ENCODE assay signal across 29 cellular contexts in genomic region chr17:78281249-78281865, GRCh38. TPM values are rescaled to one million over a fixed set of nuclear protein-coding genes. Genes with fewer than 3 reads are reported as not detected.
A peak's percentile ranks its signal among the peaks of the same experiment; 100 is the strongest.
DNase-seq lines count a peak whose midpoint lies in the region; ATAC-seq, FAIRE-seq and TF ChIP-seq lines count a peak whose summit lies in the region.
"Had no signal": no experiment of that assay in that cellular context is flagged by ENCODE, and none has a peak within 500 bp of the region (broad histone marks: within the 10 kb centered on the region; RNA-seq: fewer than 3 reads in every experiment).

No MANE protein-coding gene starts in this region.

- ATAC-seq in IMR-90 (ENCODE audit: low read depth), result no peak
- ATAC-seq: activated naive CD4-positive, alpha-beta T cell treated with anti-CD3 and anti-CD28 coated beads, Interleukin-2, amount 50 U/mL, for 72 hours; esophagus mucosa; foreskin keratinocyte; GM12878; naive thymus-derived CD8-positive, alpha-beta T cell; pancreas had no signal

- DNase-seq in IMR-90, result peak; percentile 22
- peak; percentile 36 for DNase-seq in fibroblast of mammary gland (ENCODE audit: low read depth)
- no peak for DNase-seq in mesothelial cell of epicardium (ENCODE audit: low spot score in 2 of 2, unreplicated experiment in 2 of 2)
- peak; percentile 62 to 65 for DNase-seq in thyroid gland
- no peak for DNase-seq in GM12892 (ENCODE audit: insufficient read length)
- no peak for DNase-seq in Calu3
- DNase-seq in GM10266 (ENCODE audit: extremely low spot score), result no peak
- DNase-seq: activated CD4-positive, alpha-beta memory T cell treated with anti-CD3 and anti-CD28 coated beads, Interleukin-2, amount 10 ng/mL, durations not matched to agents 7 days and 5 days; activated CD4-positive, CD25-positive, alpha-beta regulatory T cell; CD4-positive, CD25-positive, alpha-beta regulatory T cell; foreskin keratinocyte; NCI-H1048; NCI-H1694; NCI-H524 treated with DMSO at 0.1 percent for 48 hours; pancreas; SJCRH30; stimulated activated CD4-positive, alpha-beta T cell treated with anti-CD3 and anti-CD28 coated beads, Interleukin-4, amount 100 ng/mL, for 1 hour; upper lobe of left lung had no signal

- H3K4me1 ChIP-seq in IMR-90 (ENCODE audit: control insufficient read depth, insufficient read depth, low read length) (no peaks in the 10 kb centered on the region), thyroid gland (peaks cover 0 to 16% of the 10 kb centered on the region in 2 donors)
- H3K4me1 ChIP-seq: foreskin keratinocyte, pancreas, right atrium auricular region had no signal

- H2AK5ac ChIP-seq in IMR-90 (ENCODE audit: low read depth, low read length), result no peak overlapping the region

- H3K4me3 ChIP-seq in IMR-90 (ENCODE audit: insufficient read depth, low read depth, low read length) (no peak overlapping the region), fibroblast of mammary gland (ENCODE audit: control insufficient read depth, low read depth, low read length) (no peak overlapping the region), thyroid gland (replicated peaks in 1 of 3) (no peak overlapping the region)
- H3K4me3 ChIP-seq: GM12878, pancreas, Peyer's patch, right atrium auricular region, SJCRH30, upper lobe of left lung had no signal

- no peak overlapping the region for H4K91ac ChIP-seq in IMR-90 (ENCODE audit: insufficient read depth, low read depth, low read length)

- no peak overlapping the region for H3K4ac ChIP-seq in IMR-90 (ENCODE audit: low read depth, low read length)

- no peak overlapping the region for H2BK20ac ChIP-seq in IMR-90 (ENCODE audit: low read depth, low read length)

- H3K27ac Mint-ChIP-seq in mesothelial cell of epicardium (peak overlapping the region; percentile 12), Calu3 (ENCODE audit: unreplicated experiment) (no peak overlapping the region)
- H3K27ac Mint-ChIP-seq: activated CD4-positive, alpha-beta memory T cell treated with anti-CD3 and anti-CD28 coated beads, Interleukin-2, amount 10 ng/mL, durations not matched to agents 7 days and 5 days; activated naive CD4-positive, alpha-beta T cell treated with anti-CD3 and anti-CD28 coated beads, Interleukin-2, amount 50 U/mL, for 72 hours; activated T-helper 2 cell treated with anti-CD3 and anti-CD28 coated beads, Interferon-gamma antibody, Interleukin-2, Interleukin-4, amounts not matched to agents 10 μg/mL and 5 μg/mL and 100 μg/mL, durations not matched to agents 14 hours and 24 hours and 36 hours had no signal

- H3K9me1 ChIP-seq in IMR-90 (ENCODE audit: insufficient read depth, low read length), result no peaks in the 10 kb centered on the region

- no peak for TF ChIP-seq RAD21 in IMR-90 (IDR thresholded peaks at IDR 0.05; ENCODE audit: low read length)

- no peak overlapping the region for H2AFZ ChIP-seq in IMR-90 (replicated peaks; ENCODE audit: low read length, poor library complexity)

- no peak overlapping the region for H3K23ac ChIP-seq in IMR-90 (ENCODE audit: low read depth, low read length)

- H3K27me3 ChIP-seq in IMR-90 (ENCODE audit: control insufficient read depth, insufficient read depth, low read length) (peaks cover 15% of the 10 kb centered on the region; the same call in 1 of the 2 replicates), thyroid gland (no peaks in the 10 kb centered on the region)
- H3K27me3 ChIP-seq: pancreas, Peyer's patch, right atrium auricular region, SJCRH30, upper lobe of left lung had no signal

- H2AK9ac ChIP-seq in IMR-90 (replicated peaks; ENCODE audit: low read depth, low read length, poor library complexity), result no peak overlapping the region

- no TSS peak for BruUV-seq in IMR-90 (replicated peaks; lab: Mats Ljungman, UMichigan)
- BruUV-seq in Calu3 (replicated peaks; lab: Mats Ljungman, UMichigan), result no TSS peak

- intact Hi-C loops in IMR-90 (cut with micrococcal nuclease) (no loop called here), thyroid gland (cut with DNase I) (no loop called here), Calu3 (cut with micrococcal nuclease; ENCODE audit: unreplicated experiment) (no loop called here)

- H3K4me1 Mint-ChIP-seq in mesothelial cell of epicardium (peaks cover 13% of the 10 kb centered on the region), Calu3 (ENCODE audit: low read depth, unreplicated experiment) (no peaks in the 10 kb centered on the region)

- H3K9ac ChIP-seq in IMR-90 (ENCODE audit: low read depth, low read length), result no peak overlapping the region

- H4K20me1 ChIP-seq in IMR-90 (ENCODE audit: insufficient read depth, low read length), result no peaks in the 10 kb centered on the region

- no peak for FAIRE-seq in GM12892 (lab: Jason Lieb, UNC)
- FAIRE-seq: bronchial epithelial cell, colon, GM12878, pancreas had no signal

- H3K36me3 Mint-ChIP-seq in mesothelial cell of epicardium (no peaks in the 10 kb centered on the region), Calu3 (ENCODE audit: insufficient read depth, unreplicated experiment) (no peaks in the 10 kb centered on the region)
- H3K36me3 Mint-ChIP-seq: activated naive CD4-positive, alpha-beta T cell treated with anti-CD3 and anti-CD28 coated beads, Interleukin-2, amount 50 U/mL, for 72 hours; CD4-positive, CD25-positive, alpha-beta regulatory T cell; naive thymus-derived CD8-positive, alpha-beta T cell had no signal

- H2BK120ac ChIP-seq in IMR-90 (ENCODE audit: low read depth, low read length), result no peak overlapping the region

- no peak for TF ChIP-seq POLR2A in IMR-90 (IDR thresholded peaks at IDR 0.05; ENCODE audit: low read depth, low read length)
- TF ChIP-seq POLR2A in thyroid gland (IDR thresholded peaks at IDR 0.05), result no peak
- no peak for TF ChIP-seq POLR2A in GM12892 (IDR thresholded peaks at IDR 0.05; ENCODE audit: low read depth, low read length)

- no peak overlapping the region for H3K18ac ChIP-seq in IMR-90 (ENCODE audit: low read depth, low read length)

- H3K4me3 Mint-ChIP-seq in mesothelial cell of epicardium (no peak overlapping the region), Calu3 (ENCODE audit: low read depth, unreplicated experiment) (no peak overlapping the region)
- H3K4me3 Mint-ChIP-seq: activated CD4-positive, alpha-beta memory T cell treated with anti-CD3 and anti-CD28 coated beads, Interleukin-2, amount 10 ng/mL, durations not matched to agents 7 days and 5 days; CD4-positive, CD25-positive, alpha-beta regulatory T cell; naive thymus-derived CD8-positive, alpha-beta T cell had no signal

- no peak overlapping the region for H2BK5ac ChIP-seq in IMR-90 (ENCODE audit: low read depth, low read length, poor library complexity, severe bottlenecking)

- H3K27ac ChIP-seq in IMR-90 (ENCODE audit: insufficient read depth, low read length), result no peak overlapping the region
- peak overlapping the region in 1 of 3 donors; percentile 24 for H3K27ac ChIP-seq in thyroid gland
- H3K27ac ChIP-seq: foreskin keratinocyte, HL-60, pancreas, right atrium auricular region, SJCRH30, upper lobe of left lung had no signal

- in situ Hi-C loops in IMR-90 (cut with MboI; ENCODE audit: low sequenced_read_pairs), result no loop called here

- H3K9me3 ChIP-seq in IMR-90 (ENCODE audit: control insufficient read depth, insufficient read depth, low read length) (no peaks in the 10 kb centered on the region), thyroid gland (no peaks in the 10 kb centered on the region)
- H3K9me3 ChIP-seq: pancreas, Peyer's patch, right atrium auricular region, SJCRH30, upper lobe of left lung had no signal

- no peak overlapping the region for H4K5ac ChIP-seq in IMR-90 (ENCODE audit: low read depth, low read length)

- H3K9me3 Mint-ChIP-seq in mesothelial cell of epicardium, result no peaks in the 10 kb centered on the region
- no peaks in the 10 kb centered on the region for H3K9me3 Mint-ChIP-seq in Calu3 (ENCODE audit: low read depth, unreplicated experiment)
- H3K9me3 Mint-ChIP-seq: activated CD4-positive, alpha-beta memory T cell treated with anti-CD3 and anti-CD28 coated beads, Interleukin-2, amount 10 ng/mL, durations not matched to agents 7 days and 5 days; activated naive CD4-positive, alpha-beta T cell treated with anti-CD3 and anti-CD28 coated beads, Interleukin-2, amount 50 U/mL, for 72 hours; activated T-helper 2 cell treated with anti-CD3 and anti-CD28 coated beads, Interferon-gamma antibody, Interleukin-2, Interleukin-4, amounts not matched to agents 10 μg/mL and 5 μg/mL and 100 μg/mL, durations not matched to agents 14 hours and 24 hours and 36 hours; CD4-positive, CD25-positive, alpha-beta regulatory T cell; naive thymus-derived CD8-positive, alpha-beta T cell had no signal

- H3K27me3 Mint-ChIP-seq in mesothelial cell of epicardium (ENCODE audit: low read depth) (no peaks in the 10 kb centered on the region), Calu3 (ENCODE audit: unreplicated experiment) (no peaks in the 10 kb centered on the region)
- H3K27me3 Mint-ChIP-seq: activated CD4-positive, alpha-beta memory T cell treated with anti-CD3 and anti-CD28 coated beads, Interleukin-2, amount 10 ng/mL, durations not matched to agents 7 days and 5 days; CD4-positive, CD25-positive, alpha-beta regulatory T cell; naive thymus-derived CD8-positive, alpha-beta T cell had no signal

- no peak overlapping the region for H3K56ac ChIP-seq in IMR-90 (ENCODE audit: extremely low read depth, insufficient read depth, low read length)

- POLR2A ChIA-PET in IMR-90 (lab: Charles Lee; ENCODE audit: unreplicated experiment), result no interaction called here

- no peak for TF ChIP-seq CTCF in IMR-90 (conservative IDR thresholded peaks at IDR 0.05; ENCODE audit: low read depth, low read length)
- no peak for TF ChIP-seq CTCF in fibroblast of mammary gland (conservative IDR thresholded peaks at IDR 0.05; ENCODE audit: control insufficient read depth, insufficient read depth, low read depth, low read length)
- no peak for TF ChIP-seq CTCF in mesothelial cell of epicardium (IDR thresholded peaks at IDR 0.05; ENCODE audit: unreplicated experiment)
- TF ChIP-seq CTCF in thyroid gland (IDR thresholded peaks at IDR 0.05), result no peak
- no peak for TF ChIP-seq CTCF in Calu3 (IDR thresholded peaks at IDR 0.05; ENCODE audit: unreplicated experiment)
- TF ChIP-seq CTCF in GM10266 (IDR thresholded peaks at IDR 0.05; ENCODE audit: control insufficient read depth, insufficient read depth, low read depth, missing control alignments), result no peak

- WGBS in IMR-90 (ENCODE audit: extremely low coverage in 2 of 2, insufficient read length in 1 of 2), 2 experiments, result 53% methylated on average over 6 of the region's 17 CpGs; no CpG with 5 or more reads in 1 of the 2 experiments
- WGBS in thyroid gland, 2 donors, result 51 to 70% methylated on average over 14 to 15 of the region's 17 CpGs

- CTCF ChIA-PET in IMR-90 (lab: Yijun Ruan, JAX) (no interaction called here), Calu3 (lab: Charles Lee) (interaction anchor here (0.7 kb wide), 2 partner anchors 141 to 159 kb away, joined by 4 to 5 read pairs; no protein-coding TSS in a partner anchor)

- no peak overlapping the region for H4K8ac ChIP-seq in IMR-90 (ENCODE audit: low read depth in 2 of 2, low read length in 2 of 2)

- H2BK15ac ChIP-seq in IMR-90 (ENCODE audit: low read depth, low read length), result no peak overlapping the region

- dilution Hi-C loops in IMR-90 (cut with HindIII; ENCODE audit: low sequenced_read_pairs, unreplicated experiment), result no loop called here

- H3K14ac ChIP-seq in IMR-90 (replicated peaks; ENCODE audit: low read depth, low read length), result no peak overlapping the region

- H3K4me2 ChIP-seq in IMR-90 (ENCODE audit: low read depth, low read length), result no peak overlapping the region

- no peaks in the 10 kb centered on the region for H3K79me1 ChIP-seq in IMR-90 (ENCODE audit: low read depth in 1 of 2, low read length in 2 of 2)

- no peaks in the 10 kb centered on the region for H3K36me3 ChIP-seq in IMR-90 (ENCODE audit: control insufficient read depth, insufficient read depth, low read length)
- H3K36me3 ChIP-seq in thyroid gland, result no peaks in the 10 kb centered on the region
- H3K36me3 ChIP-seq: pancreas, Peyer's patch, right atrium auricular region, SJCRH30, upper lobe of left lung had no signal

RNA-seq across cellular contexts. Expression of gene TMEM235, which starts 49.9 kb away (rescaled TPM):
- total RNA-seq in IMR-90 (2012; rRNA removed) (not detected in 2 replicates), mesothelial cell of epicardium (1.5 to 1.8 TPM (median 1.5 TPM) in 3 replicates), thyroid gland (not detected), Calu3 (2022) (not detected in 2 replicates)
- polyA plus RNA-seq in IMR-90 (2012; rRNA removed), result not detected in 2 replicates
- not detected in 2 replicates for polyA plus RNA-seq in IMR-90 (2012; cell fraction: cytosol; rRNA removed)
- not detected in 2 replicates for polyA plus RNA-seq in IMR-90 (2012; cell fraction: nucleus; rRNA removed; ENCODE audit: low replicate concordance)
- polyA plus RNA-seq in GM12892 (2012; ENCODE audit: missing spikeins), result not detected
- total RNA-seq: activated CD4-positive, alpha-beta memory T cell treated with anti-CD3 and anti-CD28 coated beads, Interleukin-2, amount 10 ng/mL, durations not matched to agents 7 days and 5 days; activated naive CD4-positive, alpha-beta T cell treated with anti-CD3 and anti-CD28 coated beads, Interleukin-2, amount 50 U/mL, for 72 hours; activated T-helper 2 cell treated with anti-CD3 and anti-CD28 coated beads, Interferon-gamma antibody, Interleukin-2, Interleukin-4, amounts not matched to agents 10 μg/mL and 5 μg/mL and 100 μg/mL, durations not matched to agents 14 hours and 24 hours and 36 hours; bronchial epithelial cell; CD4-positive, CD25-positive, alpha-beta regulatory T cell; esophagus mucosa; foreskin keratinocyte; GM12878; naive thymus-derived CD8-positive, alpha-beta T cell; pancreas; Peyer's patch; right atrium auricular region; subcutaneous adipose tissue; upper lobe of left lung had no signal
- polyA plus RNA-seq: CD4-positive, CD25-positive, alpha-beta regulatory T cell; foreskin keratinocyte; GM12878; naive thymus-derived CD8-positive, alpha-beta T cell had no signal

Comparison
In these comparisons a context has a peak if more than half of its experiments do, and no peak if none do; other contexts are left out.
1. DNase-seq: peak in IMR-90 (single experiment), fibroblast of mammary gland (single experiment) and thyroid gland (2 of 2); none in mesothelial cell of epicardium (0 of 2), GM12892 (single experiment), Calu3 (single experiment) and GM10266 (single experiment).